In the genomic region with DNA sequence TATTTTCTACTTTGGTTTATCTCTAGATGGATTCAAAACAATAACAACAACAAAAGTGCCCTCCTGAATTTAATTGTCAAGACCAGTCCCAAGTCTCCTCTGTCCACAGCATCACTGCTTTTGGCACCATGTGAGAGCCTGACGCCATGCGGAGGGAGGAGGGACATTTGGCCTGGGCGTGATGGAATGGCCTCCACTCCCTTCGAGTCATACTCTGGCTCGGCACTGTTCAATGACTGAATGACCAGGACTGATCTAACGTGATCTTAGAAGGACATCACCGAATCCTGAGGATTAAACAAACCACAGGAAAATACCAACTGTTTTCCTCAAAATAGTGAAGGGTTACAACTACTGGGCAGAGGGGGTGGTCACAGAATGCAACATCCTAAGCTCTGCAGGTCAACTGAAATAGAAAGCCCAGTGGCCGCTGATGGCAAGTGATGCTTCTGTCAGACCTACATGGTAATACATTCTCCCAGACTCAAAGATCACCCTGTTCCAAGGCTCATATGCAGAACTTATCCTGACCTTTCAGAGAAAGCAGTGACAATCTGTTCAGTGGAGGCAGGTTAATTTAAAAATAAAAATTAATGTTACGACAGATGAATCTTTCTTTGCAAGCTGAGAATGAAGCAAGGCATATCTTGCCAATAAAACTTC, we compare ENCODE assay signal across 1 cellular context.
TF ChIP-seq lines count a peak whose summit lies in the region.

No MANE protein-coding gene starts in this region.

TF ChIP-seq in IMR-90, 13 proteins besides CTCF, POLR2A, EP300 and RAD21:
- TF ChIP-seq RFX5 (IDR thresholded peaks at IDR 0.05; ENCODE audit: low read depth, low read length) = no peak
- no peak for TF ChIP-seq CEBPB (IDR thresholded peaks at IDR 0.05; ENCODE audit: low read depth, low read length)
- TF ChIP-seq MAFK (IDR thresholded peaks at IDR 0.05; ENCODE audit: low read depth, low read length) = no peak
- no peak for TF ChIP-seq FOS (IDR thresholded peaks at IDR 0.05; ENCODE audit: low read depth, low read length)
- no peak for TF ChIP-seq MXI1 (IDR thresholded peaks at IDR 0.05; ENCODE audit: borderline replicate concordance, low read depth, low read length)
- TF ChIP-seq RCOR1 (IDR thresholded peaks at IDR 0.05; ENCODE audit: insufficient replicate concordance, low read length) = no peak
- TF ChIP-seq CHD1 (IDR thresholded peaks at IDR 0.05; ENCODE audit: low read depth, low read length) = no peak
- TF ChIP-seq, protein P1, sequence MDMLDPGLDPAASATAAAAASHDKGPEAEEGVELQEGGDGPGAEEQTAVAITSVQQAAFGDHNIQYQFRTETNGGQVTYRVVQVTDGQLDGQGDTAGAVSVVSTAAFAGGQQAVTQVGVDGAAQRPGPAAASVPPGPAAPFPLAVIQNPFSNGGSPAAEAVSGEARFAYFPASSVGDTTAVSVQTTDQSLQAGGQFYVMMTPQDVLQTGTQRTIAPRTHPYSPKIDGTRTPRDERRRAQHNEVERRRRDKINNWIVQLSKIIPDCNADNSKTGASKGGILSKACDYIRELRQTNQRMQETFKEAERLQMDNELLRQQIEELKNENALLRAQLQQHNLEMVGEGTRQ (IDR thresholded peaks at IDR 0.05; ENCODE audit: low read depth, low read length) = no peak
- TF ChIP-seq MAZ (IDR thresholded peaks at IDR 0.05; ENCODE audit: borderline replicate concordance, low read depth, low read length) = no peak
- no peak for TF ChIP-seq ELK1 (IDR thresholded peaks at IDR 0.05; ENCODE audit: borderline replicate concordance, low read depth, low read length)
- no peak for TF ChIP-seq BHLHE40 (IDR thresholded peaks at IDR 0.05; ENCODE audit: low read depth, low read length)
